Comparison of ENCODE assay signal across 14 cellular contexts in the genomic region with DNA sequence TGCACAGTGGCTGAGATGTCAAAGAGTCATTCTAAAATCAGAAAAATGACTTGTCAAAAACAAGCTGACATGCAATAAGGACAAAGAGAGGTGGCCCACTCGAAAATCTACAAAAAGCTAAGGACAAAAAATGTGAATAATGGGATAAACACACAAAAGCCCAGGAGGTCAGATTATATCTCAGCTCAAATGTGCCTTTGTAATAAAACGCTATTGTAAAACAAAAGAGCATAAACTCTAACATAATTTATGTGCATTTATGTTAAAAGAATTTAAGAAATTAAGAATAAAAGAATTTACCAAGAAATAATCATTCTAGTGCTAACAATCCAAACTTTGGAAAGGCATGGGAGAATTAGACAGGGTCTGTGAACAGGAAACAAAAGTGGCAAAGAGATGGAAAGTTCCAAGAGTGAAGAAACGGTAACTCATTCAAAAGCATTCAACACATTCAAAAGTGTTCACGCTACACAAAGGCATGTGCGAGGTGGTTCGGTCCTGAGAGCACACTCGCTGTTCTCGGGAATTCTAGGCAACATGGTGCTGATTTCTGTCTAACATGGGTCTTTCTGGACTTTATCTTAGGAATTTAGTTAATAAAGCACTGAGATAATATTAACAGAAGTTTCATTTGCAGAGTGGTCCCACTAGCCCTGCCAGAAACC.
DNase-seq lines count a peak whose midpoint lies in the region; TF ChIP-seq lines count a peak whose summit lies in the region.
"Had no signal": no experiment of that assay in that cellular context is flagged by ENCODE, and none has a peak within 500 bp of the region (broad histone marks: within the 10 kb centered on the region; RNA-seq: fewer than 3 reads in every experiment).

No MANE protein-coding gene starts in this region.

- TF ChIP-seq POLR2A in vagina (IDR thresholded peaks at IDR 0.05), result no peak

- in situ Hi-C loops in mammary epithelial cell (cut with MboI; ENCODE audit: low sequenced_read_pairs in 2 of 2), result loop anchor here (5.0 to 10.0 kb wide), 4 partner anchors 187 to 395 kb away; no protein-coding TSS in a partner anchor

- no peaks in the 10 kb centered on the region for H3K9me3 Mint-ChIP-seq in MCF 10A (ENCODE audit: unreplicated experiment)

- H3K4me3 ChIP-seq in mammary epithelial cell (replicated peaks in 1 of 3; ENCODE audit: insufficient read depth in 1 of 3, low read depth in 2 of 3, low read length in 3 of 3) (no peak overlapping the region), muscle layer of duodenum (ENCODE audit: low read depth in 1 of 2, low read length in 2 of 2) (no peak overlapping the region), vagina (no peak overlapping the region)
- H3K4me3 ChIP-seq: BLaER1 treated with 17β-estradiol and CSF1 and Interleukin-3, amounts not matched to agents 10 nM and 100 nM had no signal

- H3K4me2 ChIP-seq in mammary epithelial cell (ENCODE audit: insufficient read depth, low read depth, low read length), result no peak overlapping the region
- H3K4me2 ChIP-seq: BLaER1 treated with 17β-estradiol and CSF1 and Interleukin-3, amounts not matched to agents 10 nM and 100 nM had no signal

- peak overlapping the region; percentile 65 for H3K27ac ChIP-seq in mammary epithelial cell (ENCODE audit: insufficient read depth, low read depth, low read length)
- peak overlapping the region; percentile 71 for H3K27ac ChIP-seq in epithelial cell of prostate
- H3K27ac ChIP-seq in muscle layer of duodenum (ENCODE audit: low read length), result peak overlapping the region; percentile 14
- H3K27ac ChIP-seq in vagina, result peak overlapping the region; percentile 3
- H3K27ac ChIP-seq: BLaER1 treated with 17β-estradiol and CSF1 and Interleukin-3, amounts not matched to agents 10 nM and 100 nM had no signal

- no peak overlapping the region for H3K9ac ChIP-seq in mammary epithelial cell (ENCODE audit: insufficient read depth, low read length)
- H3K9ac ChIP-seq: BLaER1 treated with 17β-estradiol and CSF1 and Interleukin-3, amounts not matched to agents 10 nM and 100 nM had no signal

- POLR2A ChIA-PET in MCF 10A (lab: Yijun Ruan, JAX), result interaction anchor here (0.6 to 10.1 kb wide), 11 partner anchors 16 to 331 kb away, joined by 3 to 264 read pairs (median 3); partner anchors contain the start of gene UBL3

- dilution Hi-C loops in mammary epithelial cell (cut with HindIII; ENCODE audit: low sequenced_read_pairs), result no loop called here

- TF ChIP-seq CTCF in mammary epithelial cell (conservative IDR thresholded peaks at IDR 0.05 in 1 of 2, IDR thresholded peaks at IDR 0.05 in 1 of 2; ENCODE audit: extremely low read depth in 1 of 2, insufficient read depth in 1 of 2, low read depth in 1 of 2, low read length in 2 of 2) (no peak), MCF 10A (IDR thresholded peaks at IDR 0.05; ENCODE audit: unreplicated experiment) (no peak), vagina (IDR thresholded peaks at IDR 0.05) (no peak)

- H3K27ac Mint-ChIP-seq in MCF 10A (ENCODE audit: low read depth, unreplicated experiment), result no peak overlapping the region

- intact Hi-C loops in mammary epithelial cell (cut with micrococcal nuclease) (loop anchor here (5.0 kb wide), 1 partner anchor 397 kb away; no protein-coding TSS in a partner anchor), MCF 10A (cut with micrococcal nuclease) (loop anchor here (10.0 kb wide), 1 partner anchor 545 kb away; no protein-coding TSS in a partner anchor), vagina (cut with DNase I) (loop anchor here (5.0 to 10.0 kb wide), 2 partner anchors 265 to 602 kb away; no protein-coding TSS in a partner anchor)

- no peaks in the 10 kb centered on the region for H3K27me3 ChIP-seq in mammary epithelial cell (ENCODE audit: insufficient read depth, low read length)
- no peaks in the 10 kb centered on the region for H3K27me3 ChIP-seq in muscle layer of duodenum (ENCODE audit: low read depth, low read length)
- no peaks in the 10 kb centered on the region for H3K27me3 ChIP-seq in vagina

- no TSS peak for BruUV-seq in mammary epithelial cell (replicated peaks; lab: Mats Ljungman, UMichigan)
- no TSS peak for BruUV-seq in MCF 10A (replicated peaks; lab: Mats Ljungman, UMichigan)

- no peaks in the 10 kb centered on the region for H3K36me3 ChIP-seq in mammary epithelial cell (ENCODE audit: insufficient read depth, low read length)
- no peaks in the 10 kb centered on the region for H3K36me3 ChIP-seq in muscle layer of duodenum (ENCODE audit: control insufficient read depth in 1 of 2, insufficient read depth in 2 of 2, low read length in 2 of 2)
- H3K36me3 ChIP-seq in vagina, result no peaks in the 10 kb centered on the region
- H3K36me3 ChIP-seq: BLaER1 treated with 17β-estradiol and CSF1 and Interleukin-3, amounts not matched to agents 10 nM and 100 nM had no signal

- H3K9me3 ChIP-seq in mammary epithelial cell (replicated peaks; ENCODE audit: insufficient read depth, low read length), result no peaks in the 10 kb centered on the region
- H3K9me3 ChIP-seq in muscle layer of duodenum (ENCODE audit: control insufficient read depth in 1 of 2, low read length in 2 of 2), result no peaks in the 10 kb centered on the region
- H3K9me3 ChIP-seq in vagina, result no peaks in the 10 kb centered on the region
- H3K9me3 ChIP-seq: BLaER1 treated with 17β-estradiol and CSF1 and Interleukin-3, amounts not matched to agents 10 nM and 100 nM had no signal

- 93% methylated on average over 8 of the region's 8 CpGs for WGBS in mammary epithelial cell (ENCODE audit: low coverage, missing lambda C conversion rate)

- H4K20me1 ChIP-seq in mammary epithelial cell (ENCODE audit: insufficient read depth, low read length), result no peaks in the 10 kb centered on the region
- H4K20me1 ChIP-seq: BLaER1 treated with 17β-estradiol and CSF1 and Interleukin-3, amounts not matched to agents 10 nM and 100 nM had no signal

- H3K27me3 Mint-ChIP-seq in MCF 10A (ENCODE audit: insufficient read depth, unreplicated experiment), result no peaks in the 10 kb centered on the region

- H3K79me2 ChIP-seq in mammary epithelial cell (ENCODE audit: insufficient read depth, low read length), result no peaks in the 10 kb centered on the region

- CTCF ChIA-PET in mammary epithelial cell (lab: Charles Lee; ENCODE audit: low non-redundant PET) (no interaction called here), MCF 10A (lab: Yijun Ruan, JAX) (interaction anchor here (0.6 to 10.1 kb wide), 7 partner anchors 18 to 429 kb away, joined by 3 to 230 read pairs (median 3); partner anchors contain the start of gene UBL3)

- H3K4me1 ChIP-seq in mammary epithelial cell (ENCODE audit: insufficient read depth, low read length), result peaks cover 20% of the 10 kb centered on the region
- H3K4me1 ChIP-seq in muscle layer of duodenum (ENCODE audit: control insufficient read depth in 1 of 2, insufficient read depth in 2 of 2, low read length in 2 of 2), result peaks cover 3 to 19% of the 10 kb centered on the region in 2 donors
- peaks cover 32% of the 10 kb centered on the region for H3K4me1 ChIP-seq in vagina

- peaks cover 5% of the 10 kb centered on the region for H3K36me3 Mint-ChIP-seq in MCF 10A (ENCODE audit: insufficient read depth, unreplicated experiment)

- H3K4me1 Mint-ChIP-seq in MCF 10A (ENCODE audit: insufficient read depth, unreplicated experiment), result peaks cover 32% of the 10 kb centered on the region

- H2AFZ ChIP-seq in mammary epithelial cell (ENCODE audit: low read depth, low read length), result no peak overlapping the region

- no peak for DNase-seq in mammary epithelial cell
- DNase-seq in MCF 10A (ENCODE audit: unreplicated experiment), result no peak
- no peak for DNase-seq in epithelial cell of prostate (ENCODE audit: low read depth, low spot score)
- DNase-seq in vagina (ENCODE audit: extremely low spot score in 2 of 2), result no peak
- DNase-seq in T-helper 9 cell, result no peak
- DNase-seq in medulla oblongata (ENCODE audit: extremely low spot score), result no peak
- DNase-seq in AG08396 (ENCODE audit: low spot score), result no peak
- DNase-seq: 8988T, EL, HCEC 1CT, MV-4-11, NCI-H226 had no signal

- no peak overlapping the region for H3K4me3 Mint-ChIP-seq in MCF 10A (ENCODE audit: unreplicated experiment)

Comparison
In these comparisons a context has a peak if more than half of its experiments do, and no peak if none do; other contexts are left out.
1. H3K27ac ChIP-seq: peak in every context shown above with its lines; median percentile 71 in epithelial cell of prostate; 65 in mammary epithelial cell; 14 in muscle layer of duodenum; 3 in vagina.